Comparison of ENCODE assay signal across 8 cellular contexts in the genomic region with DNA sequence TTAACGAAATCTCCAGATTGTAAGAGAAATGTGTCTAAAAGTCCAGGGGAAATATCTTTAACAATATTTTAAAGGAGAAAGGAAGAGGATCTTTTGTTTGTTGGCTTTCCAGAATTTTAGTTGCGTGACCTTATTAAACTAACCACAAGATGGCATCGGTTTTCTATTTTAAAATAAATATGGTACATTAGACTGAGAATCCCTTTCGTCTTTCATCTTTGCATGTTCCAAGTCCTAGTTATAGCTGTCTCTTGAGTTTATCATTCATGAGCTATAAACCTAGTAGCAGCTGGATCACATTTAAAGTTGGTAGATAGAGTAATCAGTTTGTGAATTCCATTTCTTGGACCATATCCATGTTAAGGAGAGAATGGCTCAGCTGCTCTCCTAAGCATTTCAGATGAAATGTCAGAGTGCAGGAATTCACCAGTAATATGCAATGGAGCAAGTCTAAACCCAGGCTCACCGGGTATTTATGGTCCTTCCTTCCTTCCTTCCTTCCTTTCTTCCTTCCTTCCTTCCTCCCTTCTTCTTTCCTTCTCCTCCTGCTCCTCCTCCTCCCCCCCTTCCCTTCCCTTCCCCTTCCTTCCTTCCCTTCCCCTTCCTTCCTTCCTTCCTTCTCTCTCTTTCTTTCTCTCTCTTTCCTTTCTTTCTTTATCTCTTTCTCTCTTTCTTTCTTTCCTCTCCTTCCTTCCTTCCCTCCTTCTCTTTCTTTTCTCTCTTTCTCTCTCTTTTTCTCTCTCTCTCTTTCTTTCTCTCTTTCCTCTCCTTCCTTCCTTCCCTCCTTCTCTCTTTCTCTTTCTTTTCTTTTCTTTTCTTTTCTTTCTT. TPM values are rescaled to one million over a fixed set of nuclear protein-coding genes. Genes with fewer than 3 reads are reported as not detected.
DNase-seq lines count a peak whose midpoint lies in the region; ATAC-seq and TF ChIP-seq lines count a peak whose summit lies in the region.

No MANE protein-coding gene starts in this region.

- DNase-seq in BE2C = no peak
- DNase-seq in HCEC 1CT = peak; percentile 42
- DNase-seq in RPMI8226 = peak; percentile 13
- DNase-seq in esophagus muscularis mucosa (ENCODE audit: extremely low spot score) = no peak
- DNase-seq in osteocyte (ENCODE audit: extremely low spot score, unreplicated experiment) = no peak
- DNase-seq in stomach = no peak

- peaks cover 23% of the 10 kb centered on the region for H3K27me3 Mint-ChIP-seq in osteocyte (ENCODE audit: unreplicated experiment)

- ATAC-seq in HG02759 (IDR thresholded peaks at IDR 0.05; ENCODE audit: unreplicated experiment) = no peak
- no peak for ATAC-seq in HG03175 (IDR thresholded peaks at IDR 0.05; ENCODE audit: unreplicated experiment)

- H3K36me3 ChIP-seq in BE2C (no peaks in the 10 kb centered on the region), esophagus muscularis mucosa (no peaks in the 10 kb centered on the region), stomach (no peaks in the 10 kb centered on the region)

- 6% methylated on average over 5 of the region's 5 CpGs for WGBS in esophagus muscularis mucosa
- 6 to 16% (median 9%) methylated on average over 5 of the region's 5 CpGs for WGBS in stomach, 5 donors

- H3K9me3 ChIP-seq in BE2C = no peaks in the 10 kb centered on the region
- no peaks in the 10 kb centered on the region for H3K9me3 ChIP-seq in esophagus muscularis mucosa
- H3K9me3 ChIP-seq in stomach = no peaks in the 10 kb centered on the region

- H3K27ac ChIP-seq in esophagus muscularis mucosa (replicated peaks in 1 of 4) = no peak overlapping the region
- H3K27ac ChIP-seq in stomach = no peak overlapping the region

- TF ChIP-seq POLR2A in esophagus muscularis mucosa (IDR thresholded peaks at IDR 0.05; ENCODE audit: low read depth) = no peak
- TF ChIP-seq POLR2A in stomach (IDR thresholded peaks at IDR 0.05) = no peak

- intact Hi-C loops in esophagus muscularis mucosa (cut with DNase I) (loop anchor here (5.0 kb wide), 2 partner anchors 206 to 796 kb away; no protein-coding TSS in a partner anchor), stomach (cut with DNase I; ENCODE audit: low total_unique reads) (no loop called here)

- no peaks in the 10 kb centered on the region for H3K9me3 Mint-ChIP-seq in osteocyte (ENCODE audit: unreplicated experiment)

- H3K4me3 Mint-ChIP-seq in osteocyte (ENCODE audit: unreplicated experiment) = no peak overlapping the region

- no peaks in the 10 kb centered on the region for H3K4me1 ChIP-seq in BE2C
- peaks cover 0 to 4% (median 0%) of the 10 kb centered on the region in 4 donors for H3K4me1 ChIP-seq in esophagus muscularis mucosa
- peaks cover 0 to 9% (median 0%) of the 10 kb centered on the region in 4 donors for H3K4me1 ChIP-seq in stomach

- H3K36me3 Mint-ChIP-seq in osteocyte (ENCODE audit: unreplicated experiment) = no peaks in the 10 kb centered on the region

- H3K4me3 ChIP-seq in BE2C (ENCODE audit: low read depth, low read length) = no peak overlapping the region
- peak overlapping the region in 1 of 4 donors; percentile 13 for H3K4me3 ChIP-seq in esophagus muscularis mucosa
- no peak overlapping the region for H3K4me3 ChIP-seq in stomach

- H3K27ac Mint-ChIP-seq in osteocyte (ENCODE audit: unreplicated experiment) = no peak overlapping the region

- peak; percentile 33 for TF ChIP-seq CTCF in BE2C (IDR thresholded peaks at IDR 0.05; ENCODE audit: low read depth, low read length)
- TF ChIP-seq CTCF in esophagus muscularis mucosa (IDR thresholded peaks at IDR 0.05) = peak; percentile 37 to 50 (median 50)
- peak; percentile 59 for TF ChIP-seq CTCF in osteocyte (IDR thresholded peaks at IDR 0.05)
- TF ChIP-seq CTCF in stomach (IDR thresholded peaks at IDR 0.05) = peak in 3 of 7 experiments; percentile 30 to 42 (median 31)

- TF ChIP-seq EP300 in esophagus muscularis mucosa (IDR thresholded peaks at IDR 0.05) (no peak), stomach (IDR thresholded peaks at IDR 0.05) (no peak)

- H3K27me3 ChIP-seq in BE2C (peaks cover 4% of the 10 kb centered on the region), esophagus muscularis mucosa (no peaks in the 10 kb centered on the region), stomach (no peaks in the 10 kb centered on the region)

- peaks cover 5% of the 10 kb centered on the region for H3K4me1 Mint-ChIP-seq in osteocyte (ENCODE audit: unreplicated experiment)

RNA-seq across cellular contexts. Expression of a gene that starts 57.8 kb away (rescaled TPM):
- polyA plus RNA-seq in BE2C (2012; ENCODE audit: insufficient read depth, insufficient read length, low read depth) = 103 TPM
- 10 to 100 TPM; 37.1 to 51.7 (median 42.6) TPM for total RNA-seq in esophagus muscularis mucosa
- 139 and 142 TPM in 2 replicates for total RNA-seq in osteocyte
- 100 to 1,000 TPM in 1 of 5 donors, 10 to 100 TPM in 3, 1 to 10 TPM in 1; 4.9 to 111 (median 34.4) TPM for total RNA-seq in stomach
- 10 to 100 TPM; 18.1 to 60.2 (median 38.9) TPM for polyA plus RNA-seq in stomach

Comparison
In these comparisons a context has a peak if more than half of its experiments do, and no peak if none do; other contexts are left out.
1. DNase-seq: peak in HCEC 1CT (single experiment) and RPMI8226 (single experiment); none in BE2C (single experiment), esophagus muscularis mucosa (single experiment), osteocyte (single experiment) and stomach (single experiment).